ENCODE assay signal across 8 cellular contexts in the genomic region with DNA sequence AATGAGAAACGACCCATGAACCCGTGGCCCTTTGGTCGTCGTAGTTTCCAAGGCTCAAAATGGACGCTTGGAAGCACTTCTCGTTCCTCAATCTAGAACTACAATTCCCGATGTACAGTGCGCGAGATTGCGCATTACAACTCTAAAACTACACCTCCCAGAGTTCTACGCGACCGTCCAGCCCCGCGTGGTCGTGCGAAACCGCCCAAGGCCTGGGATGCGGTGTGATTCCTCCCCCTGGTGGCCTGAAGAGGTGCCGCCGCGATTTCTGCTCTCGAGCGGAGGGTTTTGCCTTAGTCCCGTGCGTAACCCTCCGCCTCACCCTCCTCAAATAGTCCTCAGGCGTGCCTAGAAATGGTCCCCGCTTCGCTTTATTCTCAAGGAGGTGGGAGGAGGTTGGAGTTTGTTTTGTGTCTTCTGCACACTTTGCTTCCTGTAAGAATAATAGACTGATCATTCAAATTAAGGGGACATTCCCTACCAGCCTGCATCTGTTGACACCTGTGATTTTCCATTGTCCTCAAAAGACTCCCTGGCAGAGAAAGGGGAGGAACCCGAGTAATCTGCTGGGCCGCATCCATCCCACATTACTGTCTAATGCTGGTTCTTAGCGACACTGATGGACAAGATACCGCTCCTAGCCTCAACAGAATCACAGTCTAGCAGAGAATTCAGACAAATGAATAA. TPM values are rescaled to one million over a fixed set of nuclear protein-coding genes. Genes with fewer than 3 reads are reported as not detected.
DNase-seq lines count a peak whose midpoint lies in the region; TF ChIP-seq lines count a peak whose summit lies in the region.

No MANE protein-coding gene starts in this region.

- no peaks in the 10 kb centered on the region for H3K27me3 Mint-ChIP-seq in neural crest cell (ENCODE audit: low read depth)

- peak overlapping the region; percentile 98 for H3K27ac Mint-ChIP-seq in neural crest cell (ENCODE audit: unreplicated experiment)

- no peaks in the 10 kb centered on the region for H3K9me3 Mint-ChIP-seq in neural crest cell

- DNase-seq in ELR (ENCODE audit: low read depth) (peak; percentile 99), H7 (peak; percentile 94), activated gamma-delta T cell (lab: John Stamatoyannopoulos, UW) (peak; percentile 82), foreskin fibroblast (peak; percentile 99 to 100), neural crest cell (ENCODE audit: low read depth, low spot score) (peak; percentile 96)

- H3K36me3 Mint-ChIP-seq in neural crest cell (ENCODE audit: low read depth), result no peaks in the 10 kb centered on the region

- peak overlapping the region; percentile 99 for H2AFZ ChIP-seq in Loucy (ENCODE audit: low read length)

- no peaks in the 10 kb centered on the region for H3K9me2 ChIP-seq in Loucy (replicated peaks; ENCODE audit: low read depth, low read length)

- TF ChIP-seq POLR2A in Raji (IDR thresholded peaks at IDR 0.05; ENCODE audit: insufficient read depth, low read depth, low read length), result peak; percentile 55

- H3K27me3 ChIP-seq in H7 (ENCODE audit: control insufficient read depth, insufficient read depth, low read length) (no peaks in the 10 kb centered on the region; the same call in 1 of the 2 replicates), Loucy (ENCODE audit: insufficient read depth, low read length, poor library complexity, severe bottlenecking) (no peaks in the 10 kb centered on the region), stomach smooth muscle (ENCODE audit: control insufficient read depth in 1 of 2, insufficient read depth in 2 of 2, low read length in 2 of 2) (no peaks in the 10 kb centered on the region)

- H3K27ac ChIP-seq in stomach smooth muscle (ENCODE audit: low read length), result peak overlapping the region; percentile 69

- H3K9ac ChIP-seq in Loucy (ENCODE audit: low read depth, low read length, poor library complexity, severe bottlenecking) (peak overlapping the region; percentile 85), stomach smooth muscle (ENCODE audit: low read length in 2 of 2) (peak overlapping the region; percentile 80 to 89)

- H3K9me3 ChIP-seq in Loucy (ENCODE audit: insufficient read depth, low read depth, low read length), result no peaks in the 10 kb centered on the region
- H3K9me3 ChIP-seq in stomach smooth muscle (ENCODE audit: control insufficient read depth in 2 of 2, low read length in 2 of 2), result no peaks in the 10 kb centered on the region

- H3K4me1 ChIP-seq in Loucy (ENCODE audit: insufficient read depth, low read length, poor library complexity, severe bottlenecking) (peaks cover 18% of the 10 kb centered on the region), stomach smooth muscle (ENCODE audit: control insufficient read depth, insufficient read depth, low read length) (peaks cover 14% of the 10 kb centered on the region)

- H3K79me2 ChIP-seq in Loucy (ENCODE audit: insufficient read depth, low read length), result 0 out of 2 replicates have a peak, but pooled peaks cover 8% of the 10 kb centered on the region

- peak overlapping the region; percentile 97 for H3K4me3 Mint-ChIP-seq in neural crest cell

- H3K36me3 ChIP-seq in H7 (replicated peaks; ENCODE audit: control insufficient read depth, insufficient read depth, low read length) (no peaks in the 10 kb centered on the region), Loucy (ENCODE audit: insufficient read depth, low read length) (no peaks in the 10 kb centered on the region), stomach smooth muscle (ENCODE audit: control insufficient read depth in 2 of 2, insufficient read depth in 2 of 2, low read length in 2 of 2) (no peaks in the 10 kb centered on the region)

- H3F3A ChIP-seq in Loucy (ENCODE audit: low read depth), result no peaks in the 10 kb centered on the region

- peaks cover 45% of the 10 kb centered on the region for H3K4me1 Mint-ChIP-seq in neural crest cell

- H3K4me2 ChIP-seq in Loucy (ENCODE audit: low read depth, low read length, poor library complexity, severe bottlenecking), result peak overlapping the region; percentile 97

- no peaks in the 10 kb centered on the region for H4K20me1 ChIP-seq in Loucy (ENCODE audit: insufficient read depth, low read length, poor library complexity, severe bottlenecking)

- peak overlapping the region; percentile 75 for H3K4me3 ChIP-seq in H7 (ENCODE audit: insufficient read depth, low read depth, low read length)
- H3K4me3 ChIP-seq in Loucy (ENCODE audit: low read length, poor library complexity, severe bottlenecking), result peak overlapping the region; percentile 84
- H3K4me3 ChIP-seq in foreskin fibroblast (ENCODE audit: low read depth in 1 of 2, low read length in 2 of 2), result peak overlapping the region; percentile 64 to 67
- H3K4me3 ChIP-seq in stomach smooth muscle (ENCODE audit: low read length in 2 of 2), result peak overlapping the region; percentile 86 to 92

- TF ChIP-seq CTCF in Loucy (conservative IDR thresholded peaks at IDR 0.05; ENCODE audit: low read length) (peak; percentile 92), foreskin fibroblast (IDR thresholded peaks at IDR 0.05; ENCODE audit: low read depth, low read length) (peak; percentile 98), neural crest cell (conservative IDR thresholded peaks at IDR 0.05) (peak; percentile 99)

RNA-seq across cellular contexts. Expression of a gene that starts 0.4 kb away (rescaled TPM):
- total RNA-seq in H7 (2014; rRNA removed; shearing (Covaris generic)), result 11.1 and 13.0 TPM in 2 replicates
- total RNA-seq in neural crest cell, result 10.6 and 10.7 TPM in 2 replicates

RNA-seq across cellular contexts. Expression of a gene that starts 23.4 kb away (rescaled TPM):
- total RNA-seq in H7 (2014; rRNA removed; shearing (Covaris generic)), result 0.38 and 1.1 TPM in 2 replicates
- 7.6 and 8.1 TPM in 2 replicates for total RNA-seq in neural crest cell

RNA-seq across cellular contexts. Expression of a gene that starts 47.7 kb away (rescaled TPM):
- total RNA-seq in H7 (2014; rRNA removed; shearing (Covaris generic)), result 0.17 TPM in 1 of 2 replicates, not detected in the other
- not detected in 2 replicates for total RNA-seq in neural crest cell

Comparison
In these comparisons a context has a peak if more than half of its experiments do, and no peak if none do; other contexts are left out.
1. Peak in every context shown above with its lines: DNase-seq, H3K4me3 ChIP-seq and H3K27ac ChIP-seq.